In genomic region chr2:220811952-220812570, GRCh38 we compare ENCODE assay signal across 20 cellular contexts.
DNase-seq lines count a peak whose midpoint lies in the region; ATAC-seq and TF ChIP-seq lines count a peak whose summit lies in the region.
"Had no signal": no experiment of that assay in that cellular context is flagged by ENCODE, and none has a peak within 500 bp of the region (broad histone marks: within the 10 kb centered on the region; RNA-seq: fewer than 3 reads in every experiment).

No MANE protein-coding gene starts in this region.

- H3K4me3 ChIP-seq in fibroblast of pulmonary artery (replicated peaks; ENCODE audit: low read depth, low read length) = no peak overlapping the region
- H3K4me3 ChIP-seq: prostate gland, vagina had no signal

- intact Hi-C loops in activated T-helper 1 cell treated with anti-CD3 and anti-CD28 coated beads, Interleukin-12 subunit alpha, Interleukin-12 subunit beta, Interleukin-2, Interleukin-4 antibody, amounts not matched to agents 30 ng/mL and 10 ng/mL and 1 ng/mL, durations not matched to agents 14 hours and 24 hours and 36 hours (cut with micrococcal nuclease) = no loop called here

- no peaks in the 10 kb centered on the region for H3K4me1 Mint-ChIP-seq in activated T-helper 1 cell treated with anti-CD3 and anti-CD28 coated beads, Interleukin-12 subunit alpha, Interleukin-12 subunit beta, Interleukin-2, Interleukin-4 antibody, amounts not matched to agents 30 ng/mL and 10 ng/mL and 1 ng/mL, durations not matched to agents 14 hours and 24 hours and 36 hours (ENCODE audit: low read depth)
- H3K4me1 Mint-ChIP-seq: stimulated activated naive CD8-positive, alpha-beta T cell treated with anti-CD3 and anti-CD28 coated beads, Interleukin-15, amount 100 ng/mL, for 72 hours had no signal

- H3K27me3 Mint-ChIP-seq in activated T-helper 1 cell treated with anti-CD3 and anti-CD28 coated beads, Interleukin-12 subunit alpha, Interleukin-12 subunit beta, Interleukin-2, Interleukin-4 antibody, amounts not matched to agents 30 ng/mL and 10 ng/mL and 1 ng/mL, durations not matched to agents 14 hours and 24 hours and 36 hours (ENCODE audit: insufficient read depth) = peaks cover 3% of the 10 kb centered on the region
- H3K27me3 Mint-ChIP-seq: activated T-cell treated with anti-CD3 and anti-CD28 coated beads, Interleukin-2, amount 50 U/mL, for 24 hours; natural killer cell treated with Interleukin-12 subunit alpha and Interleukin-12 subunit beta and Interleukin-15 and Interleukin-18, amount 100 ng/mL, for 72 hours; stimulated activated naive CD8-positive, alpha-beta T cell treated with anti-CD3 and anti-CD28 coated beads, Interleukin-15, amount 100 ng/mL, for 72 hours had no signal

- no peak overlapping the region for H3K4me3 Mint-ChIP-seq in activated T-helper 1 cell treated with anti-CD3 and anti-CD28 coated beads, Interleukin-12 subunit alpha, Interleukin-12 subunit beta, Interleukin-2, Interleukin-4 antibody, amounts not matched to agents 30 ng/mL and 10 ng/mL and 1 ng/mL, durations not matched to agents 14 hours and 24 hours and 36 hours
- H3K4me3 Mint-ChIP-seq: activated T-cell treated with anti-CD3 and anti-CD28 coated beads, Interleukin-2, amount 50 U/mL, for 24 hours; CD8-positive, alpha-beta T cell; natural killer cell treated with Interleukin-12 subunit alpha and Interleukin-12 subunit beta and Interleukin-15 and Interleukin-18, amount 100 ng/mL, for 72 hours; stimulated activated naive CD8-positive, alpha-beta T cell treated with anti-CD3 and anti-CD28 coated beads, Interleukin-15, amount 100 ng/mL, for 72 hours had no signal

- no peaks in the 10 kb centered on the region for H3K36me3 Mint-ChIP-seq in activated T-helper 1 cell treated with anti-CD3 and anti-CD28 coated beads, Interleukin-12 subunit alpha, Interleukin-12 subunit beta, Interleukin-2, Interleukin-4 antibody, amounts not matched to agents 30 ng/mL and 10 ng/mL and 1 ng/mL, durations not matched to agents 14 hours and 24 hours and 36 hours (ENCODE audit: low read depth)
- H3K36me3 Mint-ChIP-seq: CD8-positive, alpha-beta T cell; natural killer cell treated with Interleukin-12 subunit alpha and Interleukin-12 subunit beta and Interleukin-15 and Interleukin-18, amount 100 ng/mL, for 72 hours had no signal

- no peak for TF ChIP-seq CTCF in fibroblast of pulmonary artery (IDR thresholded peaks at IDR 0.05; ENCODE audit: low read length, missing control alignments)

- CTCF ChIA-PET in HEK293T (lab: Yijun Ruan, JAX) = no interaction called here

- ATAC-seq in GM19035 (IDR thresholded peaks at IDR 0.05; ENCODE audit: unreplicated experiment) (no peak), GM18511 (IDR thresholded peaks at IDR 0.05; ENCODE audit: unreplicated experiment) (no peak)
- ATAC-seq: CD8-positive, alpha-beta T cell; HepG2; natural killer cell treated with Interleukin-12 subunit alpha and Interleukin-12 subunit beta and Interleukin-15 and Interleukin-18, amount 100 ng/mL, for 72 hours; stimulated activated naive CD8-positive, alpha-beta T cell treated with anti-CD3 and anti-CD28 coated beads, Interleukin-15, amount 100 ng/mL, for 72 hours had no signal

- DNase-seq in A172 (ENCODE audit: low spot score) (peak; percentile 53), HEK293T (ENCODE audit: extremely low spot score) (no peak), RPMI7951 (ENCODE audit: low read depth) (peak; percentile 24), fibroblast of pulmonary artery (ENCODE audit: low read depth) (peak; percentile 34), SHP77 (lab: John Stamatoyannopoulos, UW) (no peak)
- DNase-seq in activated T-helper 1 cell treated with anti-CD3 and anti-CD28 coated beads, Interleukin-12 subunit alpha, Interleukin-12 subunit beta, Interleukin-2, Interleukin-4 antibody, amounts not matched to agents 30 ng/mL and 10 ng/mL and 1 ng/mL, durations not matched to agents 14 hours and 24 hours and 36 hours (ENCODE audit: low spot score) = no peak
- DNase-seq: activated CD4-positive, alpha-beta T cell treated with anti-CD3 and anti-CD28 coated beads, Interleukin-2, amount 50 U/mL, for 4 hours; activated T-cell treated with anti-CD3 and anti-CD28 coated beads, Interleukin-2, amount 50 U/mL, for 24 hours; CD8-positive, alpha-beta T cell; HCEC 1CT; NCI-H2081; NCI-H526; stimulated activated CD4-positive, alpha-beta T cell treated with anti-CD3 and anti-CD28 coated beads, Interleukin-15, amount 100 ng/mL, for 24 hours; stimulated activated naive CD8-positive, alpha-beta T cell treated with anti-CD3 and anti-CD28 coated beads, Interleukin-15, amount 100 ng/mL, for 72 hours had no signal

- no peak overlapping the region for H3K27ac Mint-ChIP-seq in activated T-helper 1 cell treated with anti-CD3 and anti-CD28 coated beads, Interleukin-12 subunit alpha, Interleukin-12 subunit beta, Interleukin-2, Interleukin-4 antibody, amounts not matched to agents 30 ng/mL and 10 ng/mL and 1 ng/mL, durations not matched to agents 14 hours and 24 hours and 36 hours
- H3K27ac Mint-ChIP-seq: activated T-cell treated with anti-CD3 and anti-CD28 coated beads, Interleukin-2, amount 50 U/mL, for 24 hours; CD8-positive, alpha-beta T cell; natural killer cell treated with Interleukin-12 subunit alpha and Interleukin-12 subunit beta and Interleukin-15 and Interleukin-18, amount 100 ng/mL, for 72 hours; stimulated activated naive CD8-positive, alpha-beta T cell treated with anti-CD3 and anti-CD28 coated beads, Interleukin-15, amount 100 ng/mL, for 72 hours had no signal

- H3K9me3 Mint-ChIP-seq in activated T-helper 1 cell treated with anti-CD3 and anti-CD28 coated beads, Interleukin-12 subunit alpha, Interleukin-12 subunit beta, Interleukin-2, Interleukin-4 antibody, amounts not matched to agents 30 ng/mL and 10 ng/mL and 1 ng/mL, durations not matched to agents 14 hours and 24 hours and 36 hours = no peaks in the 10 kb centered on the region
- H3K9me3 Mint-ChIP-seq: activated T-cell treated with anti-CD3 and anti-CD28 coated beads, Interleukin-2, amount 50 U/mL, for 24 hours; CD8-positive, alpha-beta T cell; natural killer cell treated with Interleukin-12 subunit alpha and Interleukin-12 subunit beta and Interleukin-15 and Interleukin-18, amount 100 ng/mL, for 72 hours; stimulated activated naive CD8-positive, alpha-beta T cell treated with anti-CD3 and anti-CD28 coated beads, Interleukin-15, amount 100 ng/mL, for 72 hours had no signal

- POLR2A ChIA-PET in HEK293T (lab: Yijun Ruan, JAX) = no interaction called here

TF ChIP-seq in HEK293T, 16 proteins besides CTCF, POLR2A, EP300 and RAD21:
- TF ChIP-seq ZNF384 (IDR thresholded peaks at IDR 0.05) = peak; percentile 29; the same call in 1 of the 2 replicates
- TF ChIP-seq, protein P1, sequence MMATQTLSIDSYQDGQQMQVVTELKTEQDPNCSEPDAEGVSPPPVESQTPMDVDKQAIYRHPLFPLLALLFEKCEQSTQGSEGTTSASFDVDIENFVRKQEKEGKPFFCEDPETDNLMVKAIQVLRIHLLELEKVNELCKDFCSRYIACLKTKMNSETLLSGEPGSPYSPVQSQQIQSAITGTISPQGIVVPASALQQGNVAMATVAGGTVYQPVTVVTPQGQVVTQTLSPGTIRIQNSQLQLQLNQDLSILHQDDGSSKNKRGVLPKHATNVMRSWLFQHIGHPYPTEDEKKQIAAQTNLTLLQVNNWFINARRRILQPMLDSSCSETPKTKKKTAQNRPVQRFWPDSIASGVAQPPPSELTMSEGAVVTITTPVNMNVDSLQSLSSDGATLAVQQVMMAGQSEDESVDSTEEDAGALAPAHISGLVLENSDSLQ (IDR thresholded peaks at IDR 0.05) = no peak

Comparison
In these comparisons a context has a peak if more than half of its experiments do, and no peak if none do; other contexts are left out.
1. DNase-seq: peak in A172 (single experiment), RPMI7951 (single experiment) and fibroblast of pulmonary artery (single experiment); none in HEK293T (single experiment), SHP77 (0 of 2) and activated T-helper 1 cell treated with anti-CD3 and anti-CD28 coated beads, Interleukin-12 subunit alpha, Interleukin-12 subunit beta, Interleukin-2, Interleukin-4 antibody, amounts not matched to agents 30 ng/mL and 10 ng/mL and 1 ng/mL, durations not matched to agents 14 hours and 24 hours and 36 hours (single experiment).